ENCODE assay signal across 8 cellular contexts in the genomic region with DNA sequence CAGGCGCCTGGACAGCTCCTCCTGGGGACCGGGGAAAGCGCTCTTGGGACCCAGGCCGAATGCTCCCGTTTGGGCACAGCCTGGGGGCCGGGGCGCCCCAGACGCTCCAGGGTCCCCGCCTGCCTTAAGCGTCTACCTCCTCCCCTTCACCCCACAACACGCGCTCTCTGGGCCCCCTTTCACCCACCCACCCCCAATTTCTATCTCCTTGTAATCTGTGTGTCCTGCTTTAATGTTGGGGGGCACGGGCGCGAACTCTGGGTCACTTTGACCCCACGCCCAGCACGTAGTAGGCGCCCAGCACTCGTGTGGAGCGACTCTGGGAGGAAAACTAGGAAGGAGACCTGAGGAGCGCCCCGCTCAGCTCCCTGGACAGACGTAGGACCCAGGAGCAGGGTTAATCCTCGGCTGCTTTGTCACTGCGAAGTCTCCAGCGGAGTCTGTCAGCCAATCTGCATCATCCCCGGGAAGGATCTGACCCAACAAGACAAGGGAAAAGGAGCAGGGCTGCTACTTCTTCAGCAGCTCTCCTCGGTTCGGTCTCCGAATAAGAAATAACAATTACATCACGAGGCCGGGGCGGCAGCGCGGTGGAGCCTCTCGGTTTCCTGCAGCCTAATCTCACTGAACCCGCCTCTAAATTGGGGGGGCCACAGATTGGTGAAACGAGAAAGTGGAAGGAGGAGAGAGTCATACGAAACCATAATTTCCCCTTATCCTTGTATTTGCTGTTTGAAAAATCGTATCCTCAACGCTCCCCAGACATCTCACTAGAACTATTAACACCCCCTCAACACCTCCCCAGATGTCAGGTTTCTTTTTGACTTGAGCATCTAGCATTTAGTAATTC. TPM values are rescaled to one million over a fixed set of nuclear protein-coding genes. Genes with fewer than 3 reads are reported as not detected.
DNase-seq lines count a peak whose midpoint lies in the region; ATAC-seq and TF ChIP-seq lines count a peak whose summit lies in the region.

No MANE protein-coding gene starts in this region.

- ATAC-seq in CD4-positive, CD25-positive, alpha-beta regulatory T cell (ENCODE audit: low read depth in 2 of 2): peak; percentile 38 to 45

- peak overlapping the region; percentile 92 to 98 (median 96) for H3K4me3 Mint-ChIP-seq in CD4-positive, CD25-positive, alpha-beta regulatory T cell
- H3K4me3 Mint-ChIP-seq in endothelial cell (ENCODE audit: unreplicated experiment): peak overlapping the region; percentile 97

- in situ Hi-C loops in HAP-1 (cut with MboI; ENCODE audit: low sequenced_read_pairs): no loop called here

- H3K36me3 Mint-ChIP-seq in CD4-positive, CD25-positive, alpha-beta regulatory T cell: no peaks in the 10 kb centered on the region
- peaks cover 12% of the 10 kb centered on the region for H3K36me3 Mint-ChIP-seq in endothelial cell (ENCODE audit: low read depth, unreplicated experiment)

- peak overlapping the region; percentile 97 to 98 (median 97) for H3K27ac Mint-ChIP-seq in CD4-positive, CD25-positive, alpha-beta regulatory T cell
- H3K27ac Mint-ChIP-seq in endothelial cell (ENCODE audit: unreplicated experiment): peak overlapping the region; percentile 97

- H3K9me3 ChIP-seq in CD4-positive, CD25-positive, alpha-beta regulatory T cell (ENCODE audit: control insufficient read depth in 2 of 2, low read length in 2 of 2): no peaks in the 10 kb centered on the region
- H3K9me3 ChIP-seq in HAP-1 (no peaks in the 10 kb centered on the region), mesodermal cell (ENCODE audit: control insufficient read depth, low read length) (no peaks in the 10 kb centered on the region)

- H3K4me3 ChIP-seq in CD4-positive, CD25-positive, alpha-beta regulatory T cell (ENCODE audit: low read depth, low read length): peak overlapping the region; percentile 93
- H3K4me3 ChIP-seq in HAP-1 (peak overlapping the region; percentile 53), mesodermal cell (ENCODE audit: extremely low read depth, insufficient read depth, low read length, poor library complexity, severe bottlenecking) (peak overlapping the region; percentile 77)

- peak; percentile 53 to 85 (median 79) for DNase-seq in CD4-positive, CD25-positive, alpha-beta regulatory T cell
- DNase-seq in HAP-1 (ENCODE audit: low spot score in 2 of 2) (peak; percentile 50 to 62), NOMO-1 treated with dmso at 0.1 percent for 144 hours (lab: John Stamatoyannopoulos, UW; ENCODE audit: unreplicated experiment) (peak; percentile 73), endothelial cell (ENCODE audit: low spot score) (peak; percentile 51), COLO829 (ENCODE audit: low spot score) (no peak)
- DNase-seq in activated CD8-positive, alpha-beta memory T cell treated with anti-CD3 and anti-CD28 coated beads, Interleukin-2, amount 50 U/mL, for 48 hours: peak; percentile 80
- DNase-seq in stimulated activated CD8-positive, alpha-beta memory T cell treated with anti-CD3 and anti-CD28 coated beads, Interleukin-12 subunit alpha, Interleukin-12 subunit beta, amount 100 ng/mL, for 24 hours (ENCODE audit: extremely low read depth): peak; percentile 43

- H3K4me1 ChIP-seq in CD4-positive, CD25-positive, alpha-beta regulatory T cell (ENCODE audit: control insufficient read depth, insufficient read depth, low read length, poor library complexity, severe bottlenecking): peaks cover 27% of the 10 kb centered on the region
- H3K4me1 ChIP-seq in HAP-1: peaks cover 7% of the 10 kb centered on the region
- peaks cover 21% of the 10 kb centered on the region for H3K4me1 ChIP-seq in mesodermal cell (ENCODE audit: control insufficient read depth, insufficient read depth, low read length, poor library complexity, severe bottlenecking)

- no peak for TF ChIP-seq CTCF in endothelial cell (IDR thresholded peaks at IDR 0.05; ENCODE audit: unreplicated experiment)

- H3K27me3 ChIP-seq in CD4-positive, CD25-positive, alpha-beta regulatory T cell (ENCODE audit: control insufficient read depth, insufficient read depth, low read length): peaks cover 30% of the 10 kb centered on the region
- peaks cover 23% of the 10 kb centered on the region for H3K27me3 ChIP-seq in HAP-1 (ENCODE audit: low read depth)

- peaks cover 0 to 4% (median 0%) of the 10 kb centered on the region in 7 donors for H3K9me3 Mint-ChIP-seq in CD4-positive, CD25-positive, alpha-beta regulatory T cell
- H3K9me3 Mint-ChIP-seq in endothelial cell (ENCODE audit: unreplicated experiment): no peaks in the 10 kb centered on the region

- peaks cover 55% of the 10 kb centered on the region for H3K27me3 Mint-ChIP-seq in CD4-positive, CD25-positive, alpha-beta regulatory T cell
- peaks cover 20% of the 10 kb centered on the region for H3K27me3 Mint-ChIP-seq in endothelial cell (ENCODE audit: unreplicated experiment)

- 0 to 1% methylated on average over 20 to 23 of the region's 41 CpGs for WGBS in mesodermal cell (ENCODE audit: insufficient coverage in 2 of 2), 2 experiments

- H3K36me3 ChIP-seq in CD4-positive, CD25-positive, alpha-beta regulatory T cell (ENCODE audit: control insufficient read depth, insufficient read depth, low read length): no peaks in the 10 kb centered on the region
- no peaks in the 10 kb centered on the region for H3K36me3 ChIP-seq in HAP-1 (replicated peaks)
- H3K36me3 ChIP-seq in mesodermal cell (ENCODE audit: control insufficient read depth, insufficient read depth, low read length): no peaks in the 10 kb centered on the region

- H3K27ac ChIP-seq in CD4-positive, CD25-positive, alpha-beta regulatory T cell (ENCODE audit: insufficient read depth, low read length, poor library complexity, severe bottlenecking): peak overlapping the region; percentile 76
- peak overlapping the region; percentile 91 for H3K27ac ChIP-seq in mesodermal cell (ENCODE audit: low read depth, low read length, severe bottlenecking)

- H3K4me1 Mint-ChIP-seq in CD4-positive, CD25-positive, alpha-beta regulatory T cell: peaks cover 7 to 40% (median 29%) of the 10 kb centered on the region in 4 donors
- H3K4me1 Mint-ChIP-seq in endothelial cell (ENCODE audit: unreplicated experiment): peaks cover 40% of the 10 kb centered on the region

RNA-seq across cellular contexts. Expression of a gene that starts 0.8 kb away (rescaled TPM):
- 14.6 TPM for total RNA-seq in CD4-positive, CD25-positive, alpha-beta regulatory T cell
- 10 to 100 TPM; 11.6 to 20.3 (median 12.6) TPM for polyA plus RNA-seq in CD4-positive, CD25-positive, alpha-beta regulatory T cell
- total RNA-seq in endothelial cell (ENCODE audit: unreplicated experiment): 72.1 TPM
- 25.0 TPM for polyA plus RNA-seq in mesodermal cell (2013, experiment 1 of 2)
- 26.0 TPM for polyA plus RNA-seq in mesodermal cell (2013, experiment 2 of 2)
